Comparison of ENCODE assay signal across 2 cellular contexts in genomic region chr12:116295327-116296263, GRCh38.
TF ChIP-seq lines count a peak whose summit lies in the region.

No MANE protein-coding gene starts in this region.

TF ChIP-seq in HEK293, 187 proteins besides CTCF, POLR2A, EP300 and RAD21:
- peak; percentile 68; the same call in 1 of the 2 replicates for TF ChIP-seq ZNF571 (tag by site-specific recombination; IDR thresholded peaks at IDR 0.05)
- TF ChIP-seq ZNF366 (tag by site-specific recombination; conservative IDR thresholded peaks at IDR 0.05): peak; percentile 100
- no peak for TF ChIP-seq ZNF530 (tag by site-specific recombination; IDR thresholded peaks at IDR 0.05; ENCODE audit: low read depth)
- TF ChIP-seq, protein P1, sequence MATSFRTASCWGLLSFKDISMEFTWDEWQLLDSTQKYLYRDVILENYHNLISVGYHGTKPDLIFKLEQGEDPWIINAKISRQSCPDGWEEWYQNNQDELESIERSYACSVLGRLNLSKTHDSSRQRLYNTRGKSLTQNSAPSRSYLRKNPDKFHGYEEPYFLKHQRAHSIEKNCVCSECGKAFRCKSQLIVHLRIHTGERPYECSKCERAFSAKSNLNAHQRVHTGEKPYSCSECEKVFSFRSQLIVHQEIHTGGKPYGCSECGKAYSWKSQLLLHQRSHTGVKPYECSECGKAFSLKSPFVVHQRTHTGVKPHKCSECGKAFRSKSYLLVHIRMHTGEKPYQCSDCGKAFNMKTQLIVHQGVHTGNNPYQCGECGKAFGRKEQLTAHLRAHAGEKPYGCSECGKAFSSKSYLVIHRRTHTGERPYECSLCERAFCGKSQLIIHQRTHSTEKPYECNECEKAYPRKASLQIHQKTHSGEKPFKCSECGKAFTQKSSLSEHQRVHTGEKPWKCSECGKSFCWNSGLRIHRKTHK (tag by site-specific recombination; IDR thresholded peaks at IDR 0.05): no peak
- TF ChIP-seq ZBTB17 (tag by site-specific recombination; IDR thresholded peaks at IDR 0.05): peak; percentile 100
- TF ChIP-seq ZNF777 (tag by site-specific recombination; IDR thresholded peaks at IDR 0.05; ENCODE audit: borderline replicate concordance): 0 out of 2 replicates have a peak, but pooled peaks have one; percentile 42
- TF ChIP-seq ZNF398 (tag by site-specific recombination; IDR thresholded peaks at IDR 0.05): 0 out of 2 replicates have a peak, but pooled peaks have one; percentile 9
- no peak for TF ChIP-seq ZNF239 (tag by site-specific recombination; IDR thresholded peaks at IDR 0.05)
- TF ChIP-seq, protein P2, sequence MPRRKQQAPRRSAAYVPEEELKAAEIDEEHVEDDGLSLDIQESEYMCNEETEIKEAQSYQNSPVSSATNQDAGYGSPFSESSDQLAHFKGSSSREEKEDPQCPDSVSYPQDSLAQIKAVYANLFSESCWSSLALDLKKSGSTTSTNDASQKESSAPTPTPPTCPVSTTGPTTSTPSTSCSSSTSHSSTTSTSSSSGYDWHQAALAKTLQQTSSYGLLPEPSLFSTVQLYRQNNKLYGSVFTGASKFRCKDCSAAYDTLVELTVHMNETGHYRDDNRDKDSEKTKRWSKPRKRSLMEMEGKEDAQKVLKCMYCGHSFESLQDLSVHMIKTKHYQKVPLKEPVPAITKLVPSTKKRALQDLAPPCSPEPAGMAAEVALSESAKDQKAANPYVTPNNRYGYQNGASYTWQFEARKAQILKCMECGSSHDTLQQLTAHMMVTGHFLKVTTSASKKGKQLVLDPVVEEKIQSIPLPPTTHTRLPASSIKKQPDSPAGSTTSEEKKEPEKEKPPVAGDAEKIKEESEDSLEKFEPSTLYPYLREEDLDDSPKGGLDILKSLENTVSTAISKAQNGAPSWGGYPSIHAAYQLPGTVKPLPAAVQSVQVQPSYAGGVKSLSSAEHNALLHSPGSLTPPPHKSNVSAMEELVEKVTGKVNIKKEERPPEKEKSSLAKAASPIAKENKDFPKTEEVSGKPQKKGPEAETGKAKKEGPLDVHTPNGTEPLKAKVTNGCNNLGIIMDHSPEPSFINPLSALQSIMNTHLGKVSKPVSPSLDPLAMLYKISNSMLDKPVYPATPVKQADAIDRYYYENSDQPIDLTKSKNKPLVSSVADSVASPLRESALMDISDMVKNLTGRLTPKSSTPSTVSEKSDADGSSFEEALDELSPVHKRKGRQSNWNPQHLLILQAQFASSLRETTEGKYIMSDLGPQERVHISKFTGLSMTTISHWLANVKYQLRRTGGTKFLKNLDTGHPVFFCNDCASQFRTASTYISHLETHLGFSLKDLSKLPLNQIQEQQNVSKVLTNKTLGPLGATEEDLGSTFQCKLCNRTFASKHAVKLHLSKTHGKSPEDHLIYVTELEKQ (tag by site-specific recombination; IDR thresholded peaks at IDR 0.05; ENCODE audit: borderline replicate concordance): no peak
TF ChIP-seq in HEK293: peak in this region for 5.

TF ChIP-seq in endothelial cell of umbilical vein, 7 proteins besides CTCF, POLR2A, EP300 and RAD21:
- TF ChIP-seq JUN (IDR thresholded peaks at IDR 0.05; ENCODE audit: borderline replicate concordance, insufficient read depth, insufficient read length, low read depth) (no peak), MYC (IDR thresholded peaks at IDR 0.05; ENCODE audit: low read depth, low read length) (no peak), EZH2 (IDR thresholded peaks at IDR 0.05; ENCODE audit: borderline replicate concordance, low read depth, low read length, severe bottlenecking) (no peak), MAX (IDR thresholded peaks at IDR 0.05; ENCODE audit: insufficient read depth, insufficient read length) (no peak), GATA2 (IDR thresholded peaks at IDR 0.05; ENCODE audit: insufficient read depth, insufficient read length, low read depth, low read length) (no peak), FOS (IDR thresholded peaks at IDR 0.05; ENCODE audit: borderline replicate concordance, insufficient read depth, low read length) (no peak), POLR2AphosphoS5 (IDR thresholded peaks at IDR 0.05; ENCODE audit: insufficient read depth, low read depth, low read length) (no peak)
